Comparison of ENCODE assay signal across 8 cellular contexts in the genomic region with DNA sequence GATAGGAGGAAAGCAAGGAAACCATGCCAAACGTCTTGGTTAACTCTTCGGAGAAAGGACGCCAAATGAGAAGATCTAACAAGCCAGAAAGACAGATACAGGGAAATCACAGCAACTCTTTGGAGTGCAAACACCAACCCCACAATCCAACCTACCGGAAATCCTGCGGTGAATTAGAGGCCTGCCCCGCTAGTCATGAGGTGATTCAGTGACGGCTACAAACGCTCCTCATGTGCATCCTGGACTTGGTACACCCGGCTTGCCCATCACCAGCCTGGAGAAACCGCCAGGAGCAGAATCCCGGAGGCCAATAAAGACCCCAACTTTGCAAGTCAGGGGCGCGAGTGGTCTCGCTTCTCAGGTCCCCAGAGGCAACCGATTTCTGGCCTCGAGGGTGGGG. TPM values are rescaled to one million over a fixed set of nuclear protein-coding genes. Genes with fewer than 3 reads are reported as not detected.
DNase-seq lines count a peak whose midpoint lies in the region; ATAC-seq and TF ChIP-seq lines count a peak whose summit lies in the region.
"Not testable (repeated sequence)": the region's sequence is repeated elsewhere in the genome, so short reads cannot be mapped to it uniquely, and the experiment has no call there.

No MANE protein-coding gene starts in this region.

- peak; percentile 37 for ATAC-seq in HG02943 (IDR thresholded peaks at IDR 0.05; ENCODE audit: low read depth, unreplicated experiment)
- peak; percentile 45 to 56 (median 52) for ATAC-seq in T-cell (replicated peaks in 1 of 4)
- ATAC-seq in central memory CD8-positive, alpha-beta T cell (replicated peaks; ENCODE audit: extremely low read depth, poor library complexity, severe bottlenecking) = peak; percentile 83
- peak; percentile 69 to 84 for ATAC-seq in right cardiac atrium

- not testable (repeated sequence) for H3K9me3 ChIP-seq in DOHH2 (ENCODE audit: control insufficient read depth, insufficient read depth, low read length); right cardiac atrium (ENCODE audit: control insufficient read depth, low read length); testis

- intact Hi-C loops in right cardiac atrium (cut with DNase I); testis (cut with DNase I; ENCODE audit: low total_unique reads): not testable (repeated sequence)

- TF ChIP-seq POLR2A in testis (IDR thresholded peaks at IDR 0.05) = not testable (repeated sequence)

- H3K4me1 Mint-ChIP-seq in T-cell; central memory CD8-positive, alpha-beta T cell: not testable (repeated sequence)

- peak overlapping the region; percentile 73 to 99 (median 97) for H3K4me3 Mint-ChIP-seq in T-cell
- H3K4me3 Mint-ChIP-seq in central memory CD8-positive, alpha-beta T cell = not testable (repeated sequence)

- H3K36me3 Mint-ChIP-seq in T-cell; central memory CD8-positive, alpha-beta T cell (ENCODE audit: insufficient read depth): not testable (repeated sequence)

- CTCF ChIA-PET in T-cell (lab: Charles Lee) = not testable (repeated sequence)

- not testable (repeated sequence) for H3K4me1 ChIP-seq in DOHH2 (ENCODE audit: control insufficient read depth, low read length); right cardiac atrium (ENCODE audit: control insufficient read depth, insufficient read depth, low read length); rectal smooth muscle tissue (ENCODE audit: control insufficient read depth, insufficient read depth, low read length); testis

- POLR2A ChIA-PET in T-cell (lab: Charles Lee) = not testable (repeated sequence)

- H3K9me2 ChIP-seq in DOHH2 (replicated peaks; ENCODE audit: control insufficient read depth, low read length) = not testable (repeated sequence)

- not testable (repeated sequence) for TF ChIP-seq CTCF in DOHH2 (IDR thresholded peaks at IDR 0.05; ENCODE audit: low read depth, low read length, poor library complexity, severe bottlenecking); testis (IDR thresholded peaks at IDR 0.05)

- 2% methylated on average over 8 of the region's 16 CpGs for WGBS in right cardiac atrium
- 0% methylated on average over 6 of the region's 16 CpGs; no CpG with 5 or more reads in 1 of the 2 donors for WGBS in testis, 2 donors

- peak overlapping the region; percentile 33; the same call in 1 of the 2 replicates for H3K4me2 ChIP-seq in DOHH2 (ENCODE audit: low read length)

- not testable (repeated sequence) for H3F3A ChIP-seq in DOHH2 (ENCODE audit: control insufficient read depth, insufficient read depth)

- H3K4me3 ChIP-seq in DOHH2 (ENCODE audit: low read length) (peak overlapping the region; percentile 58), rectal smooth muscle tissue (ENCODE audit: low read length) (peak overlapping the region; percentile 46)
- H3K4me3 ChIP-seq in right cardiac atrium (ENCODE audit: low read length); testis: not testable (repeated sequence)

- not testable (repeated sequence) for H4K20me1 ChIP-seq in DOHH2 (ENCODE audit: control insufficient read depth, insufficient read depth, low read depth, low read length)

- peak in 30 of 34 experiments; percentile 3 to 40 (median 18) for DNase-seq in T-cell
- peak; percentile 34 to 36 for DNase-seq in activated T-cell treated with anti-CD3 and anti-CD28 coated beads, Interleukin-2, amount 50 U/mL, for 48 hours
- DNase-seq in central memory CD8-positive, alpha-beta T cell (ENCODE audit: low spot score in 2 of 2) = peak in 1 of 2 donors; percentile 31
- not testable (repeated sequence) for DNase-seq in right cardiac atrium
- peak; percentile 27 for DNase-seq in testis

- H3K36me3 ChIP-seq in DOHH2 (ENCODE audit: control insufficient read depth, low read length); rectal smooth muscle tissue (ENCODE audit: control insufficient read depth, insufficient read depth, low read length); testis (ENCODE audit: low read depth, missing control alignments): not testable (repeated sequence)

- H3K79me2 ChIP-seq in DOHH2 (ENCODE audit: control insufficient read depth, low read length) = not testable (repeated sequence)

- H3K27me3 ChIP-seq in DOHH2 (ENCODE audit: control insufficient read depth, low read length); right cardiac atrium (ENCODE audit: control insufficient read depth, insufficient read depth); rectal smooth muscle tissue (ENCODE audit: control insufficient read depth, insufficient read depth, low read length); testis: not testable (repeated sequence)

- not testable (repeated sequence) for H3K27ac ChIP-seq in DOHH2 (ENCODE audit: low read depth, low read length); right cardiac atrium (ENCODE audit: low read length); rectal smooth muscle tissue (ENCODE audit: low read depth, low read length); testis

- H3K27me3 Mint-ChIP-seq in T-cell; central memory CD8-positive, alpha-beta T cell: not testable (repeated sequence)

- H3K9ac ChIP-seq in rectal smooth muscle tissue (ENCODE audit: low read length) = not testable (repeated sequence)

- not testable (repeated sequence) for H3K9me3 Mint-ChIP-seq in T-cell; central memory CD8-positive, alpha-beta T cell

- not testable (repeated sequence) for H3K27ac Mint-ChIP-seq in T-cell; central memory CD8-positive, alpha-beta T cell (ENCODE audit: low read depth)

RNA-seq across cellular contexts. Expression of a gene that starts 0.8 kb away (rescaled TPM):
- total RNA-seq in T-cell (10 to 100 TPM; 42.9 to 60.1 (median 45.5) TPM), right cardiac atrium (10 to 100 TPM in 1 of 4 donors, 1 to 10 TPM in 3; 6.1 to 11.1 (median 7.2) TPM), testis (10 to 100 TPM; 21.6 to 29.8 TPM)
- polyA plus RNA-seq in right cardiac atrium (4.8 TPM), testis (ENCODE audit: insufficient read depth, low read depth, low replicate concordance) (18.1 TPM)
